In the genomic region with DNA sequence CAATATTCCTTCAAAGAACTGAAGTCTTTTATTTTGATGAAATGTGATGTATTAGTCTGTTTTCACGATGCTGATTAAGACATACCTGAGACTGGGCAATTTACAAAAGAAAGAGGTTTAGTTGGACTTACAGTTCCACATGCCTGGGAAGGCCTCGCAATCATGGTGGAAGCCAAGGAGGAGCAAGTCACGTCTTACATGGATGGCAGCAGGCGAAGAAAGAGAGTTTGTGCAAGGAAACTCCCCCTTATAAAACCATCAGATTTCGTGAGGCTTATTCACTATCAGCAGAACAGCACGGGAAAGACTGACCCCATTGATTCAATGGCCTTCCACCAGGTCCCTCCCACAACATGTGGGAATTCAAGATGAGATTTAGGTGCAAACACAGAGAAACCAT, we compare ENCODE assay signal across 29 cellular contexts.
DNase-seq lines count a peak whose midpoint lies in the region; ATAC-seq, FAIRE-seq and TF ChIP-seq lines count a peak whose summit lies in the region.
"Had no signal": no experiment of that assay in that cellular context is flagged by ENCODE, and none has a peak within 500 bp of the region (broad histone marks: within the 10 kb centered on the region; RNA-seq: fewer than 3 reads in every experiment).

No MANE protein-coding gene starts in this region.

- CTCF ChIA-PET in HCT116 (lab: Charles Lee), result no interaction called here
- CTCF ChIA-PET in K562 (lab: Yijun Ruan, JAX; ENCODE audit: low intra/inter-chr PET ratio), result no interaction called here

- TF ChIP-seq POLR2A in HCT116 (IDR thresholded peaks at IDR 0.05; ENCODE audit: borderline replicate concordance, extremely low read depth, insufficient read depth, insufficient read length), result no peak
- no peak for TF ChIP-seq POLR2A in K562 (conservative IDR thresholded peaks at IDR 0.05)

- RAD21 ChIA-PET in HCT116 (lab: Charles Lee; ENCODE audit: low non-redundant PET in 1 of 2, low total read pairs in 2 of 2, uncharacterized antibody in 2 of 2, unreplicated experiment in 2 of 2), result no interaction called here

- intact Hi-C loops in HCT116 (cut with micrococcal nuclease) (no loop called here), K562 (cut with micrococcal nuclease) (no loop called here)

- H3K9me1 ChIP-seq in K562 (ENCODE audit: control insufficient read depth, insufficient read depth, low read length), result no peaks in the 10 kb centered on the region

- H3K79me2 ChIP-seq in HCT116 (ENCODE audit: insufficient read depth, low read length), result no peaks in the 10 kb centered on the region
- H3K79me2 ChIP-seq in K562 (ENCODE audit: control insufficient read depth, insufficient read depth, low read length), result no peaks in the 10 kb centered on the region

- H2AFZ ChIP-seq in HCT116 (ENCODE audit: low read depth, low read length, poor library complexity, severe bottlenecking), result peak overlapping the region; percentile 6
- H2AFZ ChIP-seq in K562 (ENCODE audit: low read depth, low read length), result no peak overlapping the region

- no peaks in the 10 kb centered on the region for H3K9me2 ChIP-seq in HCT116 (ENCODE audit: insufficient read depth)

- H3K4me2 ChIP-seq in HCT116 (ENCODE audit: low read length) (no peak overlapping the region), K562 (ENCODE audit: insufficient read depth, low read length) (no peak overlapping the region)
- H3K4me2 ChIP-seq: A549; BLaER1; BLaER1 treated with 17β-estradiol and CSF1 and Interleukin-3, amounts not matched to agents 10 nM and 100 nM had no signal

- H3K4me3 ChIP-seq in HCT116 (replicated peaks in 1 of 2; ENCODE audit: low read depth in 1 of 2, low read length in 2 of 2) (no peak overlapping the region), K562 (no peak overlapping the region)
- H3K4me3 ChIP-seq: A549; BLaER1; BLaER1 treated with 17β-estradiol and CSF1 and Interleukin-3, amounts not matched to agents 10 nM and 100 nM had no signal

- no peaks in the 10 kb centered on the region for H3K4me1 ChIP-seq in HCT116 (ENCODE audit: control insufficient read depth in 1 of 2, insufficient read depth in 2 of 2, low read length in 2 of 2)
- H3K4me1 ChIP-seq in K562 (replicated peaks in 1 of 2; ENCODE audit: control insufficient read depth in 2 of 2, insufficient read depth in 2 of 2, low read length in 2 of 2), result no peaks in the 10 kb centered on the region
- H3K4me1 ChIP-seq: A549; BE2C; BLaER1; BLaER1 treated with 17β-estradiol and CSF1 and Interleukin-3, amounts not matched to agents 10 nM and 100 nM; Caco-2 had no signal

- POLR2A ChIA-PET in HCT116 (lab: Charles Lee) (no interaction called here), K562 (lab: Yijun Ruan, JAX) (no interaction called here)

- H3K27me3 ChIP-seq in HCT116 (ENCODE audit: insufficient read depth, low read length) (no peaks in the 10 kb centered on the region), K562 (ENCODE audit: control insufficient read depth in 2 of 2, insufficient read depth in 2 of 2, low read length in 2 of 2) (no peaks in the 10 kb centered on the region)
- H3K27me3 ChIP-seq: BE2C; BLaER1; BLaER1 treated with 17β-estradiol and CSF1 and Interleukin-3, amounts not matched to agents 10 nM and 100 nM had no signal

- in situ Hi-C loops in K562 (cut with MboI), result no loop called here

- no peak for TF ChIP-seq EP300 in K562 (IDR thresholded peaks at IDR 0.05; ENCODE audit: low read length)

- WGBS in K562 (ENCODE audit: insufficient coverage, low coverage, missing lambda C conversion rate), result 3% methylated on average over 6 of the region's 6 CpGs

- H4K20me1 ChIP-seq in HCT116 (ENCODE audit: insufficient read depth) (no peaks in the 10 kb centered on the region), K562 (replicated peaks; ENCODE audit: control insufficient read depth, insufficient read depth, low read length) (no peaks in the 10 kb centered on the region)
- H4K20me1 ChIP-seq: BLaER1; BLaER1 treated with 17β-estradiol and CSF1 and Interleukin-3, amounts not matched to agents 10 nM and 100 nM had no signal

- no TSS peak for BruUV-seq in HCT116 (replicated peaks; lab: Mats Ljungman, UMichigan)
- BruUV-seq in K562 (replicated peaks; lab: Mats Ljungman, UMichigan), result no TSS peak

- no peak for ATAC-seq in HCT116
- ATAC-seq in K562, result no peak
- no peak for ATAC-seq in HG02759 (IDR thresholded peaks at IDR 0.05; ENCODE audit: unreplicated experiment)
- ATAC-seq: A549; CD8-positive, alpha-beta T cell had no signal

- H3K9me3 ChIP-seq in HCT116 (ENCODE audit: control insufficient read depth in 1 of 2, insufficient read depth in 1 of 2, low read depth in 1 of 2, low read length in 2 of 2) (no peaks in the 10 kb centered on the region), K562 (replicated peaks; ENCODE audit: control insufficient read depth, insufficient read depth, low read depth, low read length) (no peaks in the 10 kb centered on the region; the same call in 1 of the 2 replicates)
- H3K9me3 ChIP-seq: BE2C, BLaER1 had no signal

- H3K27ac ChIP-seq in HCT116 (ENCODE audit: low read depth, low read length) (no peak overlapping the region), K562 (ENCODE audit: extremely low read depth, low read depth, low read length) (no peak overlapping the region)
- H3K27ac ChIP-seq: 22Rv1; A549; BLaER1; BLaER1 treated with 17β-estradiol and CSF1 and Interleukin-3, amounts not matched to agents 10 nM and 100 nM; C4-2B had no signal

- no peak for TF ChIP-seq RAD21 in HCT116 (IDR thresholded peaks at IDR 0.05; ENCODE audit: low read depth)
- TF ChIP-seq RAD21 in K562 (CRISPR knock-in tag; conservative IDR thresholded peaks at IDR 0.05 in 1 of 2, IDR thresholded peaks at IDR 0.05 in 1 of 2), result no peak

- no peak for FAIRE-seq in K562 (lab: Jason Lieb, UNC)
- FAIRE-seq: A549, D721Med had no signal

- no peaks in the 10 kb centered on the region for H3K36me3 ChIP-seq in HCT116 (ENCODE audit: control insufficient read depth in 1 of 2, insufficient read depth in 2 of 2, low read length in 2 of 2)
- no peaks in the 10 kb centered on the region for H3K36me3 ChIP-seq in K562 (ENCODE audit: control insufficient read depth, insufficient read depth, low read length)
- H3K36me3 ChIP-seq: BE2C; BLaER1; BLaER1 treated with 17β-estradiol and CSF1 and Interleukin-3, amounts not matched to agents 10 nM and 100 nM had no signal

- no peak for TF ChIP-seq CTCF in HCT116 (IDR thresholded peaks at IDR 0.05 in 2 of 3, conservative IDR thresholded peaks at IDR 0.05 in 1 of 3; ENCODE audit: borderline replicate concordance in 1 of 3, insufficient read depth in 1 of 3, low read depth in 2 of 3, low read length in 2 of 3)
- TF ChIP-seq CTCF in K562 (IDR thresholded peaks at IDR 0.05 in 2 of 3, conservative IDR thresholded peaks at IDR 0.05 in 1 of 3; ENCODE audit: insufficient read depth in 2 of 3, low read depth in 1 of 3, low read length in 3 of 3), result no peak

- DNase-seq in HCT116 (ENCODE audit: low read depth, low spot score) (no peak), K562 (ENCODE audit: extremely low read depth in 1 of 4, low spot score in 3 of 4) (no peak), CD1c-positive myeloid dendritic cell (ENCODE audit: extremely low spot score) (no peak)
- DNase-seq: 8988T; ACHN; AML-193; BE2C; C1 segment of cervical spinal cord; Caco-2; Calu3; CD4-positive, alpha-beta memory T cell; CD4-positive, alpha-beta T cell; CD4-positive, CD25-positive, alpha-beta regulatory T cell; CD8-positive, alpha-beta memory T cell; CD8-positive, alpha-beta T cell; DMS 273 treated with DMSO at 0.1 percent for 48 hours; DMS153; DMS53; DMS79; DMS79 treated with DMSO at 0.1 percent for 48 hours; DND-41; EL had no signal

- H3K9ac ChIP-seq in HCT116 (ENCODE audit: low read length) (no peak overlapping the region), K562 (ENCODE audit: insufficient read depth in 1 of 2, low read depth in 2 of 2, low read length in 2 of 2) (no peak overlapping the region)
- H3K9ac ChIP-seq: BLaER1; BLaER1 treated with 17β-estradiol and CSF1 and Interleukin-3, amounts not matched to agents 10 nM and 100 nM had no signal

TF ChIP-seq in HCT116, 20 proteins besides CTCF, POLR2A, EP300 and RAD21 (continues in another document):
- TF ChIP-seq ZNF274 (IDR thresholded peaks at IDR 0.05; ENCODE audit: low read depth, low read length), result no peak
- TF ChIP-seq, protein P1, sequence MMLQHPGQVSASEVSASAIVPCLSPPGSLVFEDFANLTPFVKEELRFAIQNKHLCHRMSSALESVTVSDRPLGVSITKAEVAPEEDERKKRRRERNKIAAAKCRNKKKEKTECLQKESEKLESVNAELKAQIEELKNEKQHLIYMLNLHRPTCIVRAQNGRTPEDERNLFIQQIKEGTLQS (IDR thresholded peaks at IDR 0.05), result no peak
- no peak for TF ChIP-seq TCF7L2 (IDR thresholded peaks at IDR 0.05; ENCODE audit: borderline replicate concordance, extremely low read depth, insufficient read depth, insufficient read length)
- no peak for TF ChIP-seq SP1 (IDR thresholded peaks at IDR 0.05; ENCODE audit: low read depth)
- no peak for TF ChIP-seq EZH2 (IDR thresholded peaks at IDR 0.05)
- no peak for TF ChIP-seq SRF (IDR thresholded peaks at IDR 0.05; ENCODE audit: low read depth)

TF ChIP-seq in K562, 482 proteins besides CTCF, POLR2A, EP300 and RAD21:
- TF ChIP-seq, protein P2, sequence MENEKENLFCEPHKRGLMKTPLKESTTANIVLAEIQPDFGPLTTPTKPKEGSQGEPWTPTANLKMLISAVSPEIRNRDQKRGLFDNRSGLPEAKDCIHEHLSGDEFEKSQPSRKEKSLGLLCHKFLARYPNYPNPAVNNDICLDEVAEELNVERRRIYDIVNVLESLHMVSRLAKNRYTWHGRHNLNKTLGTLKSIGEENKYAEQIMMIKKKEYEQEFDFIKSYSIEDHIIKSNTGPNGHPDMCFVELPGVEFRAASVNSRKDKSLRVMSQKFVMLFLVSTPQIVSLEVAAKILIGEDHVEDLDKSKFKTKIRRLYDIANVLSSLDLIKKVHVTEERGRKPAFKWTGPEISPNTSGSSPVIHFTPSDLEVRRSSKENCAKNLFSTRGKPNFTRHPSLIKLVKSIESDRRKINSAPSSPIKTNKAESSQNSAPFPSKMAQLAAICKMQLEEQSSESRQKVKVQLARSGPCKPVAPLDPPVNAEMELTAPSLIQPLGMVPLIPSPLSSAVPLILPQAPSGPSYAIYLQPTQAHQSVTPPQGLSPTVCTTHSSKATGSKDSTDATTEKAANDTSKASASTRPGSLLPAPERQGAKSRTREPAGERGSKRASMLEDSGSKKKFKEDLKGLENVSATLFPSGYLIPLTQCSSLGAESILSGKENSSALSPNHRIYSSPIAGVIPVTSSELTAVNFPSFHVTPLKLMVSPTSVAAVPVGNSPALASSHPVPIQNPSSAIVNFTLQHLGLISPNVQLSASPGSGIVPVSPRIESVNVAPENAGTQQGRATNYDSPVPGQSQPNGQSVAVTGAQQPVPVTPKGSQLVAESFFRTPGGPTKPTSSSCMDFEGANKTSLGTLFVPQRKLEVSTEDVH (IDR thresholded peaks at IDR 0.05; ENCODE audit: low read depth, partially characterized antibody), result no peak
- TF ChIP-seq ZNF431 (CRISPR knock-in tag; IDR thresholded peaks at IDR 0.05), result peak; percentile 96
